In genomic region chr11:85725510-85726258, GRCh38 we compare ENCODE assay signal across 13 cellular contexts. TPM values are rescaled to one million over a fixed set of nuclear protein-coding genes. Genes with fewer than 3 reads are reported as not detected.
DNase-seq lines count a peak whose midpoint lies in the region; ATAC-seq, FAIRE-seq and TF ChIP-seq lines count a peak whose summit lies in the region.
"Had no signal": no experiment of that assay in that cellular context is flagged by ENCODE, and none has a peak within 500 bp of the region (broad histone marks: within the 10 kb centered on the region; RNA-seq: fewer than 3 reads in every experiment).

No MANE protein-coding gene starts in this region.

- POLR2A ChIA-PET in A549 (lab: Yijun Ruan, JAX): no interaction called here

- H3K4me1 ChIP-seq in A549: peaks cover 16% of the 10 kb centered on the region

- H3K4me3 ChIP-seq in A549 (no peak overlapping the region), HFF-Myc (replicated peaks; ENCODE audit: low read depth, low read length) (no peak overlapping the region), astrocyte of the cerebellum (ENCODE audit: low read depth, low read length) (no peak overlapping the region)
- H3K4me3 ChIP-seq: spleen had no signal

- peaks cover 18% of the 10 kb centered on the region for H3K9me3 ChIP-seq in A549
- H3K9me3 ChIP-seq: spleen had no signal

- TF ChIP-seq CTCF in A549 (IDR thresholded peaks at IDR 0.05): no peak
- TF ChIP-seq CTCF in HFF-Myc (IDR thresholded peaks at IDR 0.05; ENCODE audit: low read depth, low read length, missing control alignments): no peak
- no peak for TF ChIP-seq CTCF in astrocyte of the cerebellum (IDR thresholded peaks at IDR 0.05; ENCODE audit: low read depth, low read length, missing control alignments)

- peak; percentile 66 to 77; a peak in 5 of 6 replicates for ATAC-seq in A549
- ATAC-seq in HG03571 (IDR thresholded peaks at IDR 0.05; ENCODE audit: unreplicated experiment): no peak
- ATAC-seq: HepG2 had no signal

- peak; percentile 59 for FAIRE-seq in A549 (lab: Jason Lieb, UNC)
- FAIRE-seq in GM12891 (lab: Jason Lieb, UNC): no peak
- FAIRE-seq: HepG2 had no signal

- TF ChIP-seq EP300 in A549 (IDR thresholded peaks at IDR 0.05): no peak

- in situ Hi-C loops in astrocyte of the cerebellum (cut with HindIII; ENCODE audit: low sequenced_read_pairs): no loop called here

- peak overlapping the region; percentile 20; the same call in 2 of the 3 replicates for H3K4me2 ChIP-seq in A549

- H3K27ac ChIP-seq in A549: peak overlapping the region; percentile 39 to 69; a peak in 5 of 6 replicates
- H3K27ac ChIP-seq: spleen had no signal

- CTCF ChIA-PET in A549 (lab: Yijun Ruan, JAX): interaction anchor here (1.2 to 1.6 kb wide), 2 partner anchors 20 to 129 kb away, joined by 3 to 5 read pairs; partner anchors contain the start of gene CCDC83

- TF ChIP-seq POLR2A in A549 (IDR thresholded peaks at IDR 0.05; ENCODE audit: low read length) (no peak), GM12891 (IDR thresholded peaks at IDR 0.05; ENCODE audit: low read depth, low read length) (no peak)

- no peak for TF ChIP-seq RAD21 in A549 (conservative IDR thresholded peaks at IDR 0.05 in 1 of 2, IDR thresholded peaks at IDR 0.05 in 1 of 2)

- WGBS in A549 (ENCODE audit: missing lambda C conversion rate): 48% methylated on average over 3 of the region's 3 CpGs

- DNase-seq in A549 (ENCODE audit: low read depth in 1 of 2, low spot score in 1 of 2) (peak; percentile 41 to 78), HFF-Myc (ENCODE audit: extremely low read depth, low read depth) (peak; percentile 90), astrocyte of the cerebellum (ENCODE audit: low read depth) (peak; percentile 87), hepatic stellate cell (ENCODE audit: low spot score) (peak; percentile 47), GOT3 (lab: John Stamatoyannopoulos, UW) (no peak), GM12891 (ENCODE audit: insufficient read length, low spot score) (no peak), NOMO-1 treated with DMSO at 0.1 percent for 48 hours (lab: John Stamatoyannopoulos, UW; ENCODE audit: unreplicated experiment) (no peak)
- DNase-seq: CD4-positive, CD25-positive, alpha-beta regulatory T cell; cortex of kidney; NCI-H446 treated with DMSO at 0.1 percent for 48 hours; spleen had no signal

TF ChIP-seq in A549, 52 proteins besides CTCF, POLR2A, EP300 and RAD21:
- TF ChIP-seq JUNB (IDR thresholded peaks at IDR 0.05) (peak; percentile 69), MAFK (IDR thresholded peaks at IDR 0.05; ENCODE audit: partially characterized antibody) (peak; percentile 56), BCL3 (IDR thresholded peaks at IDR 0.05) (no peak), RNF2 (IDR thresholded peaks at IDR 0.05; ENCODE audit: borderline replicate concordance, low read depth) (no peak), NR3C1 (IDR thresholded peaks at IDR 0.05) (no peak), FOXS1 (CRISPR knock-in tag; IDR thresholded peaks at IDR 0.05) (0 out of 2 replicates have a peak, but pooled peaks have one; percentile 38), MAX (IDR thresholded peaks at IDR 0.05) (0 out of 2 replicates have a peak, but pooled peaks have one; percentile 27), FOSL2 (IDR thresholded peaks at IDR 0.05) (peak; percentile 60; the same call in 1 of the 2 replicates), FOSL2 (CRISPR knock-in tag; IDR thresholded peaks at IDR 0.05) (peak; percentile 96), GATA3 (IDR thresholded peaks at IDR 0.05; ENCODE audit: borderline replicate concordance) (no peak; the same call in 1 of the 2 replicates)

TF ChIP-seq in GM12891, 5 proteins besides CTCF, POLR2A, EP300 and RAD21:
- TF ChIP-seq POLR2AphosphoS5 (IDR thresholded peaks at IDR 0.05; ENCODE audit: low read depth, low read length): no peak
- TF ChIP-seq POU2F2 (IDR thresholded peaks at IDR 0.05; ENCODE audit: low read depth, low read length): no peak
- TF ChIP-seq TAF1 (IDR thresholded peaks at IDR 0.05; ENCODE audit: low read depth, low read length): no peak
- no peak for TF ChIP-seq SPI1 (IDR thresholded peaks at IDR 0.05; ENCODE audit: low read depth, low read length)
- no peak for TF ChIP-seq PAX5 (IDR thresholded peaks at IDR 0.05; ENCODE audit: insufficient read depth, low read length, severe bottlenecking)

RNA-seq across cellular contexts. Expression of gene CCDC89, which starts 39.7 kb away (rescaled TPM):
- polyA plus RNA-seq in A549 (2011; rRNA removed): 0.05 and 0.07 TPM in 2 replicates
- 0.03 TPM in 2 replicates for polyA plus RNA-seq in A549 (2012; cell fraction: cytosol; rRNA removed)
- polyA plus RNA-seq in A549 (2012; cell fraction: nucleus; rRNA removed): 0.09 and 0.13 TPM in 2 replicates
- polyA plus RNA-seq in A549 (2017; fragmentation: RNase III; extraction: RNeasy Plus Mini Kit Qiagen cat#74134 plus additional on column Dnase treatment): not detected in 3 replicates
- polyA minus RNA-seq in A549 (2011; rRNA and poly(A)+ RNA removed): 0.29 and 0.33 TPM in 2 replicates
- polyA plus RNA-seq in GM12891 (2012; ENCODE audit: low read depth, missing spikeins): not detected
- polyA plus RNA-seq: CD4-positive, CD25-positive, alpha-beta regulatory T cell had no signal

Comparison
In these comparisons a context has a peak if more than half of its experiments do, and no peak if none do; other contexts are left out.
1. DNase-seq: peak in A549 (2 of 2), HFF-Myc (single experiment), astrocyte of the cerebellum (single experiment) and hepatic stellate cell (single experiment); none in GOT3 (single experiment), GM12891 (single experiment) and NOMO-1 treated with DMSO at 0.1 percent for 48 hours (single experiment).